In the genomic region with DNA sequence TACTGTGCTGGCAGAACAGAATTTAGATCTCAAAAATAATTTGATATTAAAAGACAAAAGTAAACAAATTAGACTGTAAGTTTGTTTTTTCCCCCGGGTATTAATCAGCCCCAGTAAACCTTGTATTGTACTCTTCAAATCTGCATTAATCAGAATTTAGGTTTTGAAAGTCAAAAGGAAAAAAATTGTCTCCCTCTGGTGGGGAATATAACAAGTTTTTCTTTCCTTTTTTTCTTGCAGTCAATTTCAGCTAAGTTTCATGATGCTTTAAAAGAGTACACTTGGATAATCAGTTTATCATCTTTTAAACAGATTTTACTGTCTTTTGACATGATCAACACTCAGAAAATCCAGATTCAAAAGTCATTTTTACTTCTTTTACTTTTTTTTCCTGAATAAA, we compare ENCODE assay signal across 11 cellular contexts.
DNase-seq lines count a peak whose midpoint lies in the region; ATAC-seq and TF ChIP-seq lines count a peak whose summit lies in the region.
"Had no signal": no experiment of that assay in that cellular context is flagged by ENCODE, and none has a peak within 500 bp of the region (broad histone marks: within the 10 kb centered on the region; RNA-seq: fewer than 3 reads in every experiment).

No MANE protein-coding gene starts in this region.

- TF ChIP-seq CTCF in MM.1S (IDR thresholded peaks at IDR 0.05; ENCODE audit: low read length) (peak; percentile 27), neural cell (IDR thresholded peaks at IDR 0.05; ENCODE audit: poor library complexity, severe bottlenecking) (peak; percentile 41)

- H3K27ac ChIP-seq in MM.1S (ENCODE audit: low read length) = no peak overlapping the region
- no peak overlapping the region for H3K27ac ChIP-seq in neural cell (ENCODE audit: low read length)

- no peak for TF ChIP-seq EP300 in neural cell (conservative IDR thresholded peaks at IDR 0.05; ENCODE audit: poor library complexity, severe bottlenecking)

- H3K4me1 ChIP-seq in MM.1S (ENCODE audit: low read length) = no peaks in the 10 kb centered on the region

- no peak overlapping the region for H3K9ac ChIP-seq in MM.1S (ENCODE audit: low read length)
- H3K9ac ChIP-seq in neural cell (ENCODE audit: low read length) = no peak overlapping the region

- H2AFZ ChIP-seq in MM.1S (ENCODE audit: low read length) = no peak overlapping the region
- no peak overlapping the region for H2AFZ ChIP-seq in neural cell (ENCODE audit: low read depth, low read length)

- H3K27me3 ChIP-seq in MM.1S (replicated peaks; ENCODE audit: insufficient read depth, low read length) (no peaks in the 10 kb centered on the region), neural cell (ENCODE audit: insufficient read depth, low read depth, low read length) (no peaks in the 10 kb centered on the region)

- TF ChIP-seq RAD21 in neural cell (conservative IDR thresholded peaks at IDR 0.05) = no peak

- H3K36me3 ChIP-seq in MM.1S (replicated peaks; ENCODE audit: insufficient read depth, low read length) (no peaks in the 10 kb centered on the region), neural cell (ENCODE audit: insufficient read depth, low read length) (no peaks in the 10 kb centered on the region)

- no peaks in the 10 kb centered on the region for H4K20me1 ChIP-seq in MM.1S (ENCODE audit: insufficient read depth, low read length)
- H4K20me1 ChIP-seq in neural cell (ENCODE audit: insufficient read depth) = no peaks in the 10 kb centered on the region

- H3K9me2 ChIP-seq in MM.1S (replicated peaks; ENCODE audit: insufficient read depth, low read length) = no peaks in the 10 kb centered on the region
- no peaks in the 10 kb centered on the region for H3K9me2 ChIP-seq in neural cell (ENCODE audit: insufficient read depth, low read length)

- no peak for ATAC-seq in GM18867 (IDR thresholded peaks at IDR 0.05; ENCODE audit: unreplicated experiment)
- ATAC-seq: sciatic nerve had no signal

- H3K79me2 ChIP-seq in MM.1S (ENCODE audit: low read length) = no peaks in the 10 kb centered on the region
- H3K79me2 ChIP-seq in neural cell (replicated peaks; ENCODE audit: insufficient read depth, low read length) = no peaks in the 10 kb centered on the region

- DNase-seq in DMS53 treated with DMSO at 0.1 percent for 48 hours (lab: John Stamatoyannopoulos, UW; ENCODE audit: unreplicated experiment) = peak; percentile 20
- DNase-seq in MM.1S = peak; percentile 16
- DNase-seq in dermis blood vessel endothelial cell = peak; percentile 14
- DNase-seq in retina = no peak
- DNase-seq in EL = no peak
- no peak for DNase-seq in MV-4-11 (lab: John Stamatoyannopoulos, UW)
- DNase-seq: activated CD4-positive, alpha-beta T cell treated with anti-CD3 and anti-CD28 coated beads, Interleukin-2, amount 50 U/mL, for 4 hours; stimulated activated naive CD4-positive, alpha-beta T cell treated with Interleukin-2 at 50 U/mL for 16 hours had no signal

- no peak overlapping the region for H3K4me2 ChIP-seq in MM.1S (ENCODE audit: low read depth, low read length)
- H3K4me2 ChIP-seq in neural cell (ENCODE audit: low read length) = no peak overlapping the region

- H3F3A ChIP-seq in MM.1S (ENCODE audit: insufficient read depth, low read length) (no peaks in the 10 kb centered on the region), neural cell (ENCODE audit: insufficient read depth, low read length, poor library complexity, severe bottlenecking) (no peaks in the 10 kb centered on the region)

- H3K9me3 ChIP-seq in MM.1S (replicated peaks; ENCODE audit: insufficient read depth, low read length) (no peaks in the 10 kb centered on the region), neural cell (ENCODE audit: low read length) (no peaks in the 10 kb centered on the region)

- no peak overlapping the region for H3K4me3 ChIP-seq in MM.1S (ENCODE audit: low read length)
- H3K4me3 ChIP-seq in neural cell (ENCODE audit: low read length) = no peak overlapping the region

TF ChIP-seq in neural cell, 6 proteins besides CTCF, POLR2A, EP300 and RAD21:
- no peak for TF ChIP-seq TAF1 (IDR thresholded peaks at IDR 0.05; ENCODE audit: low read depth)
- TF ChIP-seq SMC3 (conservative IDR thresholded peaks at IDR 0.05; ENCODE audit: poor library complexity) = peak; percentile 52

Comparison
In these comparisons a context has a peak if more than half of its experiments do, and no peak if none do; other contexts are left out.
1. DNase-seq: peak in DMS53 treated with DMSO at 0.1 percent for 48 hours (single experiment), MM.1S (single experiment) and dermis blood vessel endothelial cell (single experiment); none in retina (single experiment), EL (single experiment) and MV-4-11 (single experiment).